ENCODE assay signal across 1 cellular context in genomic region chr19:49667473-49667872, GRCh38.
A peak's percentile ranks its signal among the peaks of the same experiment; 100 is the strongest.
TF ChIP-seq lines count a peak whose summit lies in the region.

No MANE protein-coding gene starts in this region.

TF ChIP-seq in K562, 482 proteins besides CTCF, POLR2A, EP300 and RAD21 (continued from another document):
- TF ChIP-seq RERE (CRISPR knock-in tag; IDR thresholded peaks at IDR 0.05; ENCODE audit: borderline replicate concordance) (no peak), RFX7 (CRISPR knock-in tag; IDR thresholded peaks at IDR 0.05) (no peak), HNRNPK (IDR thresholded peaks at IDR 0.05; ENCODE audit: low read depth, low read length, poor library complexity, severe bottlenecking) (no peak), PRMT5 (CRISPR knock-in tag; IDR thresholded peaks at IDR 0.05) (no peak), CCAR2 (IDR thresholded peaks at IDR 0.05; ENCODE audit: low read depth, low read length) (no peak), RUNX1 (IDR thresholded peaks at IDR 0.05; ENCODE audit: low read depth) (no peak), BRD9 (IDR thresholded peaks at IDR 0.05; ENCODE audit: low read depth, partially characterized antibody) (no peak), ZNF12 (CRISPR knock-in tag; IDR thresholded peaks at IDR 0.05) (no peak), CHD4 (IDR thresholded peaks at IDR 0.05; ENCODE audit: insufficient read depth, insufficient replicate concordance, low read depth, low read length, poor library complexity, severe bottlenecking) (no peak), ZNF551 (CRISPR knock-in tag; IDR thresholded peaks at IDR 0.05) (no peak), ZBTB17 (CRISPR knock-in tag; IDR thresholded peaks at IDR 0.05) (peak; percentile 98), YY1 (IDR thresholded peaks at IDR 0.05; ENCODE audit: borderline replicate concordance in 1 of 3, control insufficient read depth in 1 of 3, extremely low read depth in 1 of 3, insufficient read depth in 3 of 3, insufficient read length in 1 of 3, insufficient replicate concordance in 2 of 3, low read depth in 1 of 3, low read length in 2 of 3) (peak in 1 of 3 experiments; percentile 23), STAG1 (CRISPR knock-in tag; IDR thresholded peaks at IDR 0.05; ENCODE audit: borderline replicate concordance) (no peak)
